Comparison of ENCODE assay signal across 18 cellular contexts in the genomic region with DNA sequence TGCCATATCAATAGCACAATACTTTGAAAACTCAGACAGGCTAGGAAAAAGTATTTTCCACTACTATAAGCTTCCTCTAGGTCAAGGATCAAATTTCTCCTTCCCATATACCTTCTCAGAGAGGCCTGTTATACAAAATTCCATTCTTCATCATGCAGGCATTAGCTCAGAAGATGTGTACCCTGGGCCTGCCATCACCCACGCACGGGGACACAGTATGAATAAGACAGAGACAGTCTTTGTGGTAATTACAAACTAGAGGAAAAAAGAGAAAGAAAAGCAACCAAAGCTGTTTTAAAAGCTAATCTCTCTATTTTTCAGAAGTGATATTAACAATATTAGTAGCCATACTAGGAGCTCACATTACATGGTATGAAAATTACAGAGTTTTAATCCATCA.
DNase-seq lines count a peak whose midpoint lies in the region; ATAC-seq and TF ChIP-seq lines count a peak whose summit lies in the region.
"Had no signal": no experiment of that assay in that cellular context is flagged by ENCODE, and none has a peak within 500 bp of the region (broad histone marks: within the 10 kb centered on the region; RNA-seq: fewer than 3 reads in every experiment).

No MANE protein-coding gene starts in this region.

- no peak for DNase-seq in T-helper 1 cell
- DNase-seq in stimulated activated naive CD4-positive, alpha-beta T cell treated with Interleukin-2 at 50 U/mL for 16 hours (lab: John Stamatoyannopoulos, UW) = peak; percentile 19
- DNase-seq in stimulated activated naive CD4-positive, alpha-beta T cell (lab: John Stamatoyannopoulos, UW) = no peak
- DNase-seq in stimulated activated CD4-positive, alpha-beta T cell treated with anti-CD3 and anti-CD28 coated beads, Interleukin-2, amount 100 ng/mL, for 24 hours = peak; percentile 29 to 38
- no peak for DNase-seq in esophagus muscularis mucosa (ENCODE audit: extremely low spot score)
- DNase-seq: foreskin fibroblast; GM23248; KBM-7; left ventricle myocardium inferior; midbrain; NCI-H1694; psoas muscle; stimulated activated naive B cell treated with anti-CD40 and anti-IgM and Interleukin-4, amounts not matched to agents 10 μg/mL and 1 μg/mL and 100 μg/mL, for 72 hours had no signal

- H3K4me1 Mint-ChIP-seq in T-helper 1 cell treated with Interleukin-12 subunit alpha and Interleukin-12 subunit beta and Interleukin-4 antibody, amounts not matched to agents 30 μg/mL and 1 μg/mL, for 36 hours (ENCODE audit: low read depth) = peaks cover 23% of the 10 kb centered on the region

- H3K4me3 Mint-ChIP-seq in T-helper 1 cell treated with Interleukin-12 subunit alpha and Interleukin-12 subunit beta and Interleukin-4 antibody, amounts not matched to agents 30 μg/mL and 1 μg/mL, for 36 hours = no peak overlapping the region
- H3K4me3 Mint-ChIP-seq: stimulated activated naive B cell treated with anti-CD40 and anti-IgM and Interleukin-4, amounts not matched to agents 10 μg/mL and 1 μg/mL and 100 μg/mL, for 72 hours had no signal

- intact Hi-C loops in esophagus muscularis mucosa (cut with DNase I) = no loop called here

- TF ChIP-seq POLR2A in esophagus muscularis mucosa (IDR thresholded peaks at IDR 0.05; ENCODE audit: low read depth) = no peak

- no peak for ATAC-seq in GM18511 (IDR thresholded peaks at IDR 0.05; ENCODE audit: unreplicated experiment)
- ATAC-seq in HG03095 (IDR thresholded peaks at IDR 0.05; ENCODE audit: unreplicated experiment) = no peak
- ATAC-seq: psoas muscle; Right ventricle myocardium inferior; stimulated activated naive B cell treated with anti-CD40 and anti-IgM and Interleukin-4, amounts not matched to agents 10 μg/mL and 1 μg/mL and 100 μg/mL, for 72 hours had no signal

- no peak for TF ChIP-seq CTCF in esophagus muscularis mucosa (IDR thresholded peaks at IDR 0.05)

- no peak overlapping the region for H3K4me3 ChIP-seq in esophagus muscularis mucosa
- H3K4me3 ChIP-seq: GM23248, left ventricle myocardium inferior, psoas muscle had no signal

- H3K36me3 ChIP-seq in esophagus muscularis mucosa = no peaks in the 10 kb centered on the region
- H3K36me3 ChIP-seq: left ventricle myocardium inferior had no signal

- WGBS in esophagus muscularis mucosa = 90% methylated on average over 2 of the region's 2 CpGs

- H3K4me1 ChIP-seq in esophagus muscularis mucosa = peaks cover 0 to 29% (median 22%) of the 10 kb centered on the region in 4 donors
- H3K4me1 ChIP-seq: psoas muscle had no signal

- TF ChIP-seq EP300 in esophagus muscularis mucosa (IDR thresholded peaks at IDR 0.05) = no peak

- H3K27me3 ChIP-seq in esophagus muscularis mucosa = no peaks in the 10 kb centered on the region

- H3K9me3 Mint-ChIP-seq in T-helper 1 cell treated with Interleukin-12 subunit alpha and Interleukin-12 subunit beta and Interleukin-4 antibody, amounts not matched to agents 30 μg/mL and 1 μg/mL, for 36 hours = peaks cover 4% of the 10 kb centered on the region
- H3K9me3 Mint-ChIP-seq: stimulated activated naive B cell treated with anti-CD40 and anti-IgM and Interleukin-4, amounts not matched to agents 10 μg/mL and 1 μg/mL and 100 μg/mL, for 72 hours had no signal

- peaks cover 16% of the 10 kb centered on the region for H3K36me3 Mint-ChIP-seq in T-helper 1 cell treated with Interleukin-12 subunit alpha and Interleukin-12 subunit beta and Interleukin-4 antibody, amounts not matched to agents 30 μg/mL and 1 μg/mL, for 36 hours (ENCODE audit: low read depth)

- no peaks in the 10 kb centered on the region for H3K9me3 ChIP-seq in esophagus muscularis mucosa
- H3K9me3 ChIP-seq: left ventricle myocardium inferior, psoas muscle had no signal

- no peak overlapping the region for H3K27ac ChIP-seq in esophagus muscularis mucosa (replicated peaks in 1 of 4)
- H3K27ac ChIP-seq: 22Rv1, GM23248, left ventricle myocardium inferior, psoas muscle had no signal

- H3K27me3 Mint-ChIP-seq in T-helper 1 cell treated with Interleukin-12 subunit alpha and Interleukin-12 subunit beta and Interleukin-4 antibody, amounts not matched to agents 30 μg/mL and 1 μg/mL, for 36 hours (ENCODE audit: low read depth) = no peaks in the 10 kb centered on the region
- H3K27me3 Mint-ChIP-seq: stimulated activated naive B cell treated with anti-CD40 and anti-IgM and Interleukin-4, amounts not matched to agents 10 μg/mL and 1 μg/mL and 100 μg/mL, for 72 hours had no signal

- peak overlapping the region; percentile 23 for H3K27ac Mint-ChIP-seq in T-helper 1 cell treated with Interleukin-12 subunit alpha and Interleukin-12 subunit beta and Interleukin-4 antibody, amounts not matched to agents 30 μg/mL and 1 μg/mL, for 36 hours
- H3K27ac Mint-ChIP-seq: stimulated activated naive B cell treated with anti-CD40 and anti-IgM and Interleukin-4, amounts not matched to agents 10 μg/mL and 1 μg/mL and 100 μg/mL, for 72 hours had no signal

Comparison
In these comparisons a context has a peak if more than half of its experiments do, and no peak if none do; other contexts are left out.
1. DNase-seq: peak in stimulated activated naive CD4-positive, alpha-beta T cell treated with Interleukin-2 at 50 U/mL for 16 hours (single experiment) and stimulated activated CD4-positive, alpha-beta T cell treated with anti-CD3 and anti-CD28 coated beads, Interleukin-2, amount 100 ng/mL, for 24 hours (2 of 2); none in T-helper 1 cell (0 of 5), stimulated activated naive CD4-positive, alpha-beta T cell (0 of 6) and esophagus muscularis mucosa (single experiment).